28 cellular contexts compared by ENCODE assay signal in the genomic region with DNA sequence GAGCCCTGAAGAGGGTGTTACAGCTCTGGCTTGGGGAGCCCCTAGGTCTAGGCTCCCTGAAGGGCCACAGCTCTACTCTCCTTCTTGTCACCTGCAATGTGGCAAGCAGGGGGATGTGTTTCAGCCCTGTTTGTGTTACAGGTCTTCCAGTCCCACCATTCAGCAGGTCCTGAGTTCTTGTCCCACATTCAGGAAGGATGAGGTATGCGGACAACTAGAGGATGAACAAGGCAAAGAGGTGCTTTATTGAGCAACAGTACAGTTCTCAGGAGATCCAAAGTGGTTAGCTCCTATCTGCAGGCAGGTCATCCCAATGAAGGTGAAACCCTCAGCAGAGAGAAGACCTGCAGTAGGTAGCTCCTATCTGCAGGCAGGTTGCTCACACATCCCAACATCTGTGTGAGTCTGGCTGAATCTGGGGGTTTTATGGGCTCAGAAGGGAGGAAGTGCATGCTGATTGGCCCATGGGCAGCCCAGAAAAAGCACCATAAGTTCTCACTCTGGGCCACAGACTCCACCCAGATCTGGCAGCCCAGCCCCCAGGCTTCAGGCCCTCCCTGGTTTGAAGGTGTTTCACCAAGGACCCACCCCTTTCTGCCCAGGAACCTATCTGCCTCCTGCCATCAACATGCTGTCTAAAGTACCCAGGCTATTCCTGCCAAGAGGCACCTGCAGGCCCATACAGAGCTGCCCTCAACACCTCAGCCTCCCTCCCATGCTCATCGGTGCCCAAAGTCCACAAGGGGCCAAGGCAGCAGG.
"Had no signal": no experiment of that assay in that cellular context is flagged by ENCODE, and none has a peak within 500 bp of the region (broad histone marks: within the 10 kb centered on the region; RNA-seq: fewer than 3 reads in every experiment).

No MANE protein-coding gene starts in this region.

- H3K27me3 Mint-ChIP-seq: activated B cell treated with CpG ODN at 0.5 μM for 24 hours had no signal

- H3K4me3 Mint-ChIP-seq: activated B cell treated with CpG ODN at 0.5 μM for 24 hours; activated CD8-positive, alpha-beta T cell treated with anti-CD3 and anti-CD28 coated beads for 36 hours; activated naive CD8-positive, alpha-beta T cell; activated T-cell treated with anti-CD3 and anti-CD28 coated beads, Interleukin-2, amount 50 U/mL, for 4 hours; activated T-helper 17 cell treated with anti-CD3 and anti-CD28 coated beads, Interleukin-2, amount 50 U/mL, for 72 hours; effector memory CD8-positive, alpha-beta T cell had no signal

- ATAC-seq: activated CD4-positive, CD25-positive, alpha-beta regulatory T cell treated with anti-CD3 and anti-CD28 coated beads, Interleukin-2, amount 50 U/mL, for 24 hours; activated CD8-positive, alpha-beta T cell treated with anti-CD3 and anti-CD28 coated beads for 36 hours; activated T-cell treated with anti-CD3 and anti-CD28 coated beads, Interleukin-2, amount 50 U/mL, for 4 hours; activated T-helper 17 cell treated with anti-CD3 and anti-CD28 coated beads, Interleukin-2, amount 50 U/mL, for 72 hours; body of pancreas; effector memory CD8-positive, alpha-beta T cell had no signal

- H3K4me3 ChIP-seq: adrenal gland, body of pancreas, esophagus squamous epithelium had no signal

- H3K27ac Mint-ChIP-seq: activated B cell treated with CpG ODN at 0.5 μM for 24 hours; activated CD8-positive, alpha-beta T cell treated with anti-CD3 and anti-CD28 coated beads for 36 hours; activated naive CD8-positive, alpha-beta T cell; activated T-helper 17 cell treated with anti-CD3 and anti-CD28 coated beads, Interleukin-2, amount 50 U/mL, for 72 hours; effector memory CD8-positive, alpha-beta T cell had no signal

- FAIRE-seq: colon, TTC549 had no signal

- H3K9me3 Mint-ChIP-seq: activated CD8-positive, alpha-beta T cell treated with anti-CD3 and anti-CD28 coated beads for 36 hours; activated T-cell treated with anti-CD3 and anti-CD28 coated beads, Interleukin-2, amount 50 U/mL, for 4 hours; activated T-helper 17 cell treated with anti-CD3 and anti-CD28 coated beads, Interleukin-2, amount 50 U/mL, for 72 hours; effector memory CD8-positive, alpha-beta T cell had no signal

- H3K9me3 ChIP-seq: adrenal gland, body of pancreas, esophagus squamous epithelium had no signal

- H3K27me3 ChIP-seq: adrenal gland had no signal

- H3K36me3 ChIP-seq: adrenal gland, esophagus squamous epithelium had no signal

- H3K27ac ChIP-seq: adrenal gland, body of pancreas, esophagus squamous epithelium, VCaP had no signal

- H3K4me1 ChIP-seq: adrenal gland, body of pancreas had no signal

- DNase-seq: activated B cell treated with CpG ODN at 0.5 μM for 24 hours; activated CD4-positive, alpha-beta T cell treated with anti-CD3 and anti-CD28 coated beads for 48 hours; activated CD4-positive, alpha-beta T cell treated with anti-CD3 and anti-CD28 coated beads, Interleukin-2, amount 50 U/mL, for 1 hour; activated CD4-positive, alpha-beta T cell treated with anti-CD3 and anti-CD28 coated beads, Interleukin-2, amount 50 U/mL, for 48 hours; activated CD8-positive, alpha-beta memory T cell treated with anti-CD3 and anti-CD28 coated beads for 24 hours; activated CD8-positive, alpha-beta T cell treated with anti-CD3 and anti-CD28 coated beads for 36 hours; activated effector memory CD4-positive, alpha-beta T cell treated with Interleukin-2 at 50 U/mL for 16 hours; activated gamma-delta T cell treated with Interleukin-2 at 50 U/mL for 16 hours; activated naive CD4-positive, alpha-beta T cell treated with anti-CD3 and anti-CD28 coated beads, Interleukin-2, amount 50 U/mL, for 16 hours; activated naive CD4-positive, alpha-beta T cell treated with Interleukin-2 at 50 U/mL for 16 hours; activated T-cell treated with anti-CD3 and anti-CD28 coated beads, Interleukin-2, amount 50 U/mL, for 4 hours; adrenal gland; aorta; body of pancreas; cortex of kidney; dermis blood vessel endothelial cell; effector CD4-positive, alpha-beta T cell; effector memory CD8-positive, alpha-beta T cell; erythroblast; esophagus squamous epithelium; foreskin melanocyte; T-helper 2 cell had no signal

- H3K36me3 Mint-ChIP-seq: activated naive CD8-positive, alpha-beta T cell had no signal

- H3K4me1 Mint-ChIP-seq: activated B cell treated with CpG ODN at 0.5 μM for 24 hours; activated T-helper 17 cell treated with anti-CD3 and anti-CD28 coated beads, Interleukin-2, amount 50 U/mL, for 72 hours had no signal
